35 cellular contexts compared by ENCODE assay signal in the genomic region with DNA sequence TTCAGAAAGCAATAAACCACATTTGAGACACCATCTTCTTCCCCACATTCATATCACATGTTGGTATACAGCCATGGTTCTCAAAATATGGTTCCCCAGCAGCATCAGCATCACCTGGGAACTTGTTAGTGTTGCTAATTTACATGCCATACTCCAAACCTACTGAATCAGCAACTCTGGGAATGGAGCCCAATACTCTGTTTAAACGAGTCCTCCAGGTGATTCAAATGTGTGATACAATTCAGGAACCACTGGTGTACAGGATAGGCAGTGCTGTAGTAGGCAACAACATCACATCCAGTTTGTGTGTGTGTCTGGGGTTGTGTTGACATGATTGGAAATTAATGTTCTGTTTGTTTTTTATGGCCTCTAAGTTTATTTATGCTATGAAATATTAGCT. TPM values are rescaled to one million over a fixed set of nuclear protein-coding genes. Genes with fewer than 3 reads are reported as not detected.
DNase-seq lines count a peak whose midpoint lies in the region; ATAC-seq, FAIRE-seq and TF ChIP-seq lines count a peak whose summit lies in the region.
"Had no signal": no experiment of that assay in that cellular context is flagged by ENCODE, and none has a peak within 500 bp of the region (broad histone marks: within the 10 kb centered on the region; RNA-seq: fewer than 3 reads in every experiment).

No MANE protein-coding gene starts in this region.

- no peak overlapping the region for H3K4me2 ChIP-seq in PC-3 (ENCODE audit: low read length)
- no peak overlapping the region for H3K4me2 ChIP-seq in H9 (ENCODE audit: insufficient read depth, insufficient read length, low read length)
- H3K4me2 ChIP-seq: hepatocyte, smooth muscle cell had no signal

- H2BK12ac ChIP-seq in H9 (ENCODE audit: insufficient read length, low read depth, low read length) = no peak overlapping the region

- no peak overlapping the region for H3K4me3 Mint-ChIP-seq in H9
- H3K4me3 Mint-ChIP-seq: activated CD8-positive, alpha-beta T cell treated with anti-CD3 and anti-CD28 coated beads for 36 hours; CD8-positive, alpha-beta memory T cell; endodermal cell; stimulated activated naive CD8-positive, alpha-beta T cell treated with anti-CD3 and anti-CD28 coated beads, Interleukin-15, amount 100 ng/mL, for 72 hours; T-helper 1 cell treated with Interleukin-12 subunit alpha and Interleukin-12 subunit beta and Interleukin-4 antibody, amounts not matched to agents 30 μg/mL and 1 μg/mL, for 36 hours had no signal

- H3K4me1 ChIP-seq in PC-3 (ENCODE audit: insufficient read depth, low read length) (peaks cover 6% of the 10 kb centered on the region; the same call in 1 of the 2 replicates), H9 (ENCODE audit: insufficient read depth, low read length) (peaks cover 12% of the 10 kb centered on the region)
- H3K4me1 ChIP-seq: gastroesophageal sphincter had no signal

- H3F3A ChIP-seq in PC-3 (ENCODE audit: low read length, unreplicated experiment) = no peaks in the 10 kb centered on the region

- TF ChIP-seq CTCF in PC-3 (conservative IDR thresholded peaks at IDR 0.05; ENCODE audit: low read depth, low read length) (no peak), H9 (conservative IDR thresholded peaks at IDR 0.05) (no peak)

- H3K27me3 Mint-ChIP-seq in H9 (ENCODE audit: low read depth) = peaks cover 48% of the 10 kb centered on the region
- H3K27me3 Mint-ChIP-seq: activated CD8-positive, alpha-beta T cell treated with anti-CD3 and anti-CD28 coated beads for 36 hours; CD8-positive, alpha-beta memory T cell; naive thymus-derived CD8-positive, alpha-beta T cell; stimulated activated naive CD8-positive, alpha-beta T cell treated with anti-CD3 and anti-CD28 coated beads, Interleukin-15, amount 100 ng/mL, for 72 hours had no signal

- H2BK15ac ChIP-seq in H9 (ENCODE audit: low read depth, low read length) = no peak overlapping the region

- DNase-seq in NCI-H510A treated with DMSO at 0.1 percent for 48 hours (lab: John Stamatoyannopoulos, UW) (peak; percentile 3), NCI-H510A (lab: John Stamatoyannopoulos, UW) (no peak), PC-3 (peak; percentile 29), substantia nigra (lab: John Stamatoyannopoulos, UW) (no peak), H9 (no peak), GM12891 (ENCODE audit: insufficient read length, low spot score) (no peak)
- DNase-seq: activated CD4-positive, CD25-positive, alpha-beta regulatory T cell treated with anti-CD3 and anti-CD28 coated beads, Interleukin-2, amount 50 U/mL, for 72 hours; activated CD8-positive, alpha-beta T cell treated with anti-CD3 and anti-CD28 coated beads for 36 hours; CD8-positive, alpha-beta memory T cell; DMS 273 treated with DMSO at 0.1 percent for 48 hours; endodermal cell; KBM-7; left colon; naive thymus-derived CD8-positive, alpha-beta T cell; NCI-H1694; NCI-H2227 treated with DMSO at 0.1 percent for 48 hours; NCI-H82; occipital lobe; retina; stimulated activated CD4-positive, alpha-beta T cell treated with anti-CD3 and anti-CD28 coated beads, Interleukin-1b, Interleukin-23, amount 100 ng/mL, for 48 hours; stimulated activated CD8-positive, alpha-beta memory T cell treated with anti-CD3 and anti-CD28 coated beads, Interleukin-4, amount 100 ng/mL, for 48 hours; stimulated activated naive CD8-positive, alpha-beta T cell treated with anti-CD3 and anti-CD28 coated beads, Interleukin-15, amount 100 ng/mL, for 72 hours had no signal

- CTCF ChIA-PET in PC-3 (lab: Charles Lee) = no interaction called here

- no peak overlapping the region for H2BK20ac ChIP-seq in H9 (ENCODE audit: low read depth, low read length, poor library complexity, severe bottlenecking)

- H3K14ac ChIP-seq in H9 (ENCODE audit: insufficient read depth, low read length) = no peak overlapping the region

- POLR2A ChIA-PET in PC-3 (lab: Charles Lee; ENCODE audit: unreplicated experiment) = no interaction called here

- H2BK120ac ChIP-seq in H9 (ENCODE audit: low read depth, low read length, poor library complexity, severe bottlenecking) = no peak overlapping the region

- H3K9me3 ChIP-seq in PC-3 (ENCODE audit: low read length) = no peaks in the 10 kb centered on the region
- no peaks in the 10 kb centered on the region for H3K9me3 ChIP-seq in H9 (ENCODE audit: control insufficient read depth, low read depth, low read length)
- H3K9me3 ChIP-seq: gastroesophageal sphincter, thyroid gland had no signal

- H2AFZ ChIP-seq in PC-3 (ENCODE audit: low read length) (no peak overlapping the region), H9 (ENCODE audit: low read length) (no peak overlapping the region)
- H2AFZ ChIP-seq: hepatocyte had no signal

- H3K79me1 ChIP-seq in H9 (ENCODE audit: insufficient read depth, low read depth, low read length, poor library complexity, severe bottlenecking) = peaks cover 3% of the 10 kb centered on the region

- H3K9ac ChIP-seq in PC-3 (ENCODE audit: low read length) = no peak overlapping the region
- H3K9ac ChIP-seq in H9 (ENCODE audit: extremely low read depth, insufficient read length, low read length) = no peak overlapping the region

- H3K36me3 Mint-ChIP-seq in H9 (ENCODE audit: insufficient read depth in 1 of 3, low read depth in 3 of 3) = no peaks in the 10 kb centered on the region
- H3K36me3 Mint-ChIP-seq: activated naive CD4-positive, alpha-beta T cell treated with anti-CD3 and anti-CD28 coated beads, Interleukin-2, amount 50 U/mL, for 72 hours had no signal

- no peak overlapping the region for H3T11ph ChIP-seq in H9 (ENCODE audit: low read length)

- H3K27me3 ChIP-seq in PC-3 (ENCODE audit: low read length) (no peaks in the 10 kb centered on the region), H9 (ENCODE audit: insufficient read depth, low read length) (no peaks in the 10 kb centered on the region; the same call in 1 of the 2 replicates)
- H3K27me3 ChIP-seq: cardiac muscle cell, gastroesophageal sphincter, hepatocyte, thyroid gland had no signal

- no peaks in the 10 kb centered on the region for H3K23me2 ChIP-seq in H9 (ENCODE audit: insufficient read length, low read depth, low read length, poor library complexity, severe bottlenecking)

- no peak overlapping the region for H3K4me3 ChIP-seq in PC-3 (ENCODE audit: low read length)
- H3K4me3 ChIP-seq: cardiac muscle cell, gastroesophageal sphincter, hepatocyte, SK-N-MC, smooth muscle cell, thyroid gland had no signal

- ATAC-seq in PC-3 (peak; percentile 64), esophagus mucosa (peak; percentile 83), GM21360 (IDR thresholded peaks at IDR 0.05; ENCODE audit: unreplicated experiment) (no peak)
- ATAC-seq: activated CD8-positive, alpha-beta T cell treated with anti-CD3 and anti-CD28 coated beads for 36 hours; activated naive CD4-positive, alpha-beta T cell treated with anti-CD3 and anti-CD28 coated beads, Interleukin-2, amount 50 U/mL, for 72 hours; gastroesophageal sphincter; HCT116; left colon; naive thymus-derived CD8-positive, alpha-beta T cell; stimulated activated naive CD8-positive, alpha-beta T cell treated with anti-CD3 and anti-CD28 coated beads, Interleukin-15, amount 100 ng/mL, for 72 hours had no signal

- no peak overlapping the region for H4K91ac ChIP-seq in H9 (ENCODE audit: insufficient read length, low read depth, low read length)

- no peak for TF ChIP-seq POLR2A in GM12891 (IDR thresholded peaks at IDR 0.05; ENCODE audit: low read depth, low read length)

- H3K56ac ChIP-seq in H9 (ENCODE audit: insufficient read length, low read depth, low read length) = no peak overlapping the region

- WGBS in H9 (ENCODE audit: extremely low coverage, insufficient read length, low lambda C conversion rate) = no CpG with 5 or more reads among the region's 1 CpG

- H3K4ac ChIP-seq in H9 (ENCODE audit: low read depth, low read length) = no peak overlapping the region

- no peaks in the 10 kb centered on the region for H3K9me2 ChIP-seq in PC-3 (replicated peaks; ENCODE audit: low read length)

- H3K4me1 Mint-ChIP-seq in H9 = peaks cover 47 to 54% of the 10 kb centered on the region in 2 experiments

- no peak overlapping the region for H4K8ac ChIP-seq in H9 (replicated peaks; ENCODE audit: insufficient read length, low read depth, low read length)

- H3K23ac ChIP-seq in H9 (ENCODE audit: insufficient read length, low read depth, low read length) = no peak overlapping the region

- no peak for FAIRE-seq in GM12891 (lab: Jason Lieb, UNC)
- FAIRE-seq: HTR-8/SVneo had no signal

- H3K79me2 ChIP-seq in PC-3 (ENCODE audit: low read length) (no peaks in the 10 kb centered on the region), H9 (ENCODE audit: insufficient read depth, low read length) (no peaks in the 10 kb centered on the region)

- H3K18ac ChIP-seq in H9 (ENCODE audit: insufficient read length, low read depth, low read length) = no peak overlapping the region

- no peaks in the 10 kb centered on the region for H4K20me1 ChIP-seq in PC-3 (ENCODE audit: low read length)
- H4K20me1 ChIP-seq in H9 (ENCODE audit: control insufficient read depth, insufficient read depth, insufficient read length) = no peaks in the 10 kb centered on the region

- intact Hi-C loops in PC-3 (cut with micrococcal nuclease) = no loop called here

- H2BK5ac ChIP-seq in H9 (ENCODE audit: insufficient read length, low read length) = no peak overlapping the region

- no peak overlapping the region for H4K5ac ChIP-seq in H9 (ENCODE audit: insufficient read length, low read depth, low read length)

- BruUV-seq in PC-3 (replicated peaks; lab: Mats Ljungman, UMichigan) = no TSS peak

- H3K9me3 Mint-ChIP-seq in H9 = no peaks in the 10 kb centered on the region
- H3K9me3 Mint-ChIP-seq: activated CD8-positive, alpha-beta T cell treated with anti-CD3 and anti-CD28 coated beads for 36 hours; activated naive CD4-positive, alpha-beta T cell treated with anti-CD3 and anti-CD28 coated beads, Interleukin-2, amount 50 U/mL, for 72 hours; activated T-helper 2 cell treated with anti-CD3 and anti-CD28 coated beads, Interferon-gamma antibody, Interleukin-2, Interleukin-4, amounts not matched to agents 10 μg/mL and 5 μg/mL and 100 μg/mL, durations not matched to agents 14 hours and 24 hours and 36 hours; CD8-positive, alpha-beta memory T cell; T-helper 1 cell treated with Interleukin-12 subunit alpha and Interleukin-12 subunit beta and Interleukin-4 antibody, amounts not matched to agents 30 μg/mL and 1 μg/mL, for 36 hours had no signal

- no peak overlapping the region for H3K27ac ChIP-seq in PC-3 (ENCODE audit: low read length)
- peak overlapping the region; percentile 16 for H3K27ac ChIP-seq in substantia nigra (ENCODE audit: low read depth, low read length, poor library complexity, severe bottlenecking)
- no peak overlapping the region for H3K27ac ChIP-seq in H9 (ENCODE audit: insufficient read length, low read depth, low read length)
- H3K27ac ChIP-seq: cardiac muscle cell, gastroesophageal sphincter, hepatocyte, SK-N-MC, thyroid gland had no signal

- no peak overlapping the region; a peak in 1 of 7 replicates for H3K27ac Mint-ChIP-seq in H9
- H3K27ac Mint-ChIP-seq: activated CD8-positive, alpha-beta T cell treated with anti-CD3 and anti-CD28 coated beads for 36 hours; activated naive CD4-positive, alpha-beta T cell treated with anti-CD3 and anti-CD28 coated beads, Interleukin-2, amount 50 U/mL, for 72 hours; activated T-helper 2 cell treated with anti-CD3 and anti-CD28 coated beads, Interferon-gamma antibody, Interleukin-2, Interleukin-4, amounts not matched to agents 10 μg/mL and 5 μg/mL and 100 μg/mL, durations not matched to agents 14 hours and 24 hours and 36 hours; endodermal cell; stimulated activated naive CD8-positive, alpha-beta T cell treated with anti-CD3 and anti-CD28 coated beads, Interleukin-15, amount 100 ng/mL, for 72 hours; T-helper 1 cell treated with Interleukin-12 subunit alpha and Interleukin-12 subunit beta and Interleukin-4 antibody, amounts not matched to agents 30 μg/mL and 1 μg/mL, for 36 hours had no signal

- H3K36me3 ChIP-seq in PC-3 (ENCODE audit: low read depth, low read length) = no peaks in the 10 kb centered on the region
- H3K36me3 ChIP-seq: cardiac muscle cell, gastroesophageal sphincter, thyroid gland had no signal

- H2AK5ac ChIP-seq in H9 (ENCODE audit: insufficient read length, low read length) = no peak overlapping the region

RNA-seq across cellular contexts. Expression of a gene that starts 47.7 kb away (rescaled TPM):
- 8.7 and 14.0 TPM in 2 replicates for total RNA-seq in PC-3 (2014; rRNA removed)
- total RNA-seq in esophagus mucosa = 17.0 TPM
- total RNA-seq in H9 (2021) = 13.1 and 15.7 TPM in 2 replicates
- 28.3 TPM for polyA plus RNA-seq in GM12891 (2012; ENCODE audit: low read depth, missing spikeins)

RNA-seq across cellular contexts. Expression of a gene that starts 48.0 kb away (rescaled TPM):
- total RNA-seq in PC-3 (2014; rRNA removed) = 21.8 and 25.4 TPM in 2 replicates
- total RNA-seq in esophagus mucosa = 6.5 TPM
- 4.8 and 4.9 TPM in 2 replicates for total RNA-seq in H9 (2021)
- 0.81 TPM for polyA plus RNA-seq in GM12891 (2012; ENCODE audit: low read depth, missing spikeins)
- polyA plus RNA-seq: CD8-positive, alpha-beta memory T cell had no signal

Comparison
In these comparisons a context has a peak if more than half of its experiments do, and no peak if none do; other contexts are left out.
1. DNase-seq: peak in NCI-H510A treated with DMSO at 0.1 percent for 48 hours (single experiment) and PC-3 (single experiment); none in NCI-H510A (single experiment), substantia nigra (0 of 49), H9 (single experiment) and GM12891 (single experiment).